Comparison of ENCODE assay signal across 15 cellular contexts in the genomic region with DNA sequence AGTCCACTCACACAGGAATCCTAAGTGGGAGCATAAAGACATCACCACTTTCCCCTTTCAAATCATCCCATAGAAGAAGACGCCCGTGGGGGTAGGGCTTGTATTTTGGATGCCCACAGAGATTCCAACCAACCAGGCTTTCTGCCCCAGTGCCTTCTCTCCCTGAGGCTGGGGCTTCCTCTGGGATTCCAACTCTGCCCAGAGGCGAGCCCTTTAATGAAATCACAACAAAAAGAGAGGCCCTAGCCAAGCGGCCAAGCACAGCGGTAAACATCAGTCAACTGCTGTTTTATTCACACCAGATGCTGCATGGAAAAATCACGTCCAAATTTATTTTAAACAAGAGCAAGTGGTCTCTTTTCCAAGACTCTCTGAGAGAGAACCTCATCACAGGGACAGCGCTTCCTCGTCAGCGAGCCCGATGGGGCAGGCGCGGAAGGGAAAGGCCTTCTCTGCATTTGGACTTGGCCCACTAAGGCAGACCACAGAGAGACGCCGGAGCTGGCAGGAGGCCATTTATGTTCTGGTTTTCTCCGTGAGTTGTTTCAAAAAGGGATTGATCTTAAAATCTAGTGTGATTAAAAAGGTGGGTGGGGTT. TPM values are rescaled to one million over a fixed set of nuclear protein-coding genes. Genes with fewer than 3 reads are reported as not detected.
A peak's percentile ranks its signal among the peaks of the same experiment; 100 is the strongest.
DNase-seq lines count a peak whose midpoint lies in the region; TF ChIP-seq lines count a peak whose summit lies in the region.
"Had no signal": no experiment of that assay in that cellular context is flagged by ENCODE, and none has a peak within 500 bp of the region (broad histone marks: within the 10 kb centered on the region; RNA-seq: fewer than 3 reads in every experiment).

No MANE protein-coding gene starts in this region.

- no peak overlapping the region for H3K4me3 Mint-ChIP-seq in activated T-helper 1 cell treated with anti-CD3 and anti-CD28 coated beads, Interleukin-12 subunit alpha, Interleukin-12 subunit beta, Interleukin-2, Interleukin-4 antibody, amounts not matched to agents 30 ng/mL and 10 ng/mL and 1 ng/mL, durations not matched to agents 14 hours and 24 hours and 36 hours
- H3K4me3 Mint-ChIP-seq: activated naive CD8-positive, alpha-beta T cell treated with anti-CD3 and anti-CD28 coated beads, Interleukin-2, amount 10 ng/mL, durations not matched to agents 7 days and 5 days; B cell had no signal

- H3K27me3 ChIP-seq in adipocyte (replicated peaks; ENCODE audit: control insufficient read depth, insufficient read depth, low read length) (peaks cover 19% of the 10 kb centered on the region), sigmoid colon (no peaks in the 10 kb centered on the region)

- H3K27ac ChIP-seq in sigmoid colon = peak overlapping the region; percentile 71 to 77 (median 76)
- H3K27ac ChIP-seq in caudate nucleus (ENCODE audit: low read depth, low read length) = no peak overlapping the region

- TF ChIP-seq POLR2A in sigmoid colon (IDR thresholded peaks at IDR 0.05) = no peak

- intact Hi-C loops in sigmoid colon (cut with DNase I) = no loop called here
- intact Hi-C loops in activated T-helper 1 cell treated with anti-CD3 and anti-CD28 coated beads, Interleukin-12 subunit alpha, Interleukin-12 subunit beta, Interleukin-2, Interleukin-4 antibody, amounts not matched to agents 30 ng/mL and 10 ng/mL and 1 ng/mL, durations not matched to agents 14 hours and 24 hours and 36 hours (cut with micrococcal nuclease) = no loop called here

- H3K9me3 ChIP-seq in adipocyte (ENCODE audit: control insufficient read depth, low read length) (no peaks in the 10 kb centered on the region), sigmoid colon (no peaks in the 10 kb centered on the region)

- H3K36me3 Mint-ChIP-seq in activated T-helper 1 cell treated with anti-CD3 and anti-CD28 coated beads, Interleukin-12 subunit alpha, Interleukin-12 subunit beta, Interleukin-2, Interleukin-4 antibody, amounts not matched to agents 30 ng/mL and 10 ng/mL and 1 ng/mL, durations not matched to agents 14 hours and 24 hours and 36 hours (ENCODE audit: low read depth) = no peaks in the 10 kb centered on the region
- H3K36me3 Mint-ChIP-seq: activated naive CD8-positive, alpha-beta T cell treated with anti-CD3 and anti-CD28 coated beads, Interleukin-2, amount 10 ng/mL, durations not matched to agents 7 days and 5 days had no signal

- no peak for TF ChIP-seq EP300 in sigmoid colon (IDR thresholded peaks at IDR 0.05)

- H3K4me1 ChIP-seq in adipocyte (ENCODE audit: control insufficient read depth, insufficient read depth, low read length) (peaks cover 8% of the 10 kb centered on the region), sigmoid colon (peaks cover 0 to 18% (median 16%) of the 10 kb centered on the region in 4 donors)

- H3K27ac Mint-ChIP-seq in activated T-helper 1 cell treated with anti-CD3 and anti-CD28 coated beads, Interleukin-12 subunit alpha, Interleukin-12 subunit beta, Interleukin-2, Interleukin-4 antibody, amounts not matched to agents 30 ng/mL and 10 ng/mL and 1 ng/mL, durations not matched to agents 14 hours and 24 hours and 36 hours = no peak overlapping the region
- H3K27ac Mint-ChIP-seq: activated naive CD8-positive, alpha-beta T cell treated with anti-CD3 and anti-CD28 coated beads, Interleukin-2, amount 10 ng/mL, durations not matched to agents 7 days and 5 days; B cell had no signal

- no peaks in the 10 kb centered on the region for H3K9me3 Mint-ChIP-seq in activated T-helper 1 cell treated with anti-CD3 and anti-CD28 coated beads, Interleukin-12 subunit alpha, Interleukin-12 subunit beta, Interleukin-2, Interleukin-4 antibody, amounts not matched to agents 30 ng/mL and 10 ng/mL and 1 ng/mL, durations not matched to agents 14 hours and 24 hours and 36 hours
- H3K9me3 Mint-ChIP-seq: activated naive CD8-positive, alpha-beta T cell treated with anti-CD3 and anti-CD28 coated beads, Interleukin-2, amount 10 ng/mL, durations not matched to agents 7 days and 5 days had no signal

- H3K36me3 ChIP-seq in adipocyte (ENCODE audit: control insufficient read depth, insufficient read depth, low read length, severe bottlenecking) (no peaks in the 10 kb centered on the region), sigmoid colon (no peaks in the 10 kb centered on the region)

- TF ChIP-seq CTCF in fibroblast of the aortic adventitia (IDR thresholded peaks at IDR 0.05; ENCODE audit: insufficient read depth, low read length) (no peak), sigmoid colon (IDR thresholded peaks at IDR 0.05) (no peak)

- 77 to 84% methylated on average over 15 of the region's 15 CpGs for WGBS in sigmoid colon, 2 donors

- DNase-seq in AG20443 (ENCODE audit: low spot score) (peak; percentile 67), adipocyte (ENCODE audit: low read depth) (peak; percentile 74), fibroblast of the aortic adventitia (ENCODE audit: low read depth) (peak; percentile 63), sigmoid colon (peak; percentile 83), HPDE6-E6E7 (ENCODE audit: extremely low spot score) (no peak), caudate nucleus (lab: John Stamatoyannopoulos, UW) (no peak)
- DNase-seq in stimulated activated CD4-positive, alpha-beta T cell treated with anti-CD3 and anti-CD28 coated beads, Interleukin-2, amount 100 ng/mL, for 48 hours = no peak
- DNase-seq in activated T-helper 1 cell treated with anti-CD3 and anti-CD28 coated beads, Interleukin-12 subunit alpha, Interleukin-12 subunit beta, Interleukin-2, Interleukin-4 antibody, amounts not matched to agents 30 ng/mL and 10 ng/mL and 1 ng/mL, durations not matched to agents 14 hours and 24 hours and 36 hours (ENCODE audit: low spot score) = no peak
- DNase-seq: activated naive CD8-positive, alpha-beta T cell treated with anti-CD3 and anti-CD28 coated beads, Interleukin-2, amount 10 ng/mL, durations not matched to agents 7 days and 5 days; dermis blood vessel endothelial cell; kidney; NCI-H1436; OCI-M1 had no signal

- peak overlapping the region; percentile 9 for H3K4me3 ChIP-seq in adipocyte (ENCODE audit: low read length)
- no peak overlapping the region for H3K4me3 ChIP-seq in fibroblast of the aortic adventitia (ENCODE audit: low read depth, low read length)
- H3K4me3 ChIP-seq in sigmoid colon = peak overlapping the region in 3 of 4 donors; percentile 3 to 8 (median 7)
- H3K4me3 ChIP-seq: K562 had no signal

- peak overlapping the region; percentile 21 for H3K9ac ChIP-seq in adipocyte (ENCODE audit: low read length)

- H3K27me3 Mint-ChIP-seq in activated T-helper 1 cell treated with anti-CD3 and anti-CD28 coated beads, Interleukin-12 subunit alpha, Interleukin-12 subunit beta, Interleukin-2, Interleukin-4 antibody, amounts not matched to agents 30 ng/mL and 10 ng/mL and 1 ng/mL, durations not matched to agents 14 hours and 24 hours and 36 hours (ENCODE audit: insufficient read depth) = no peaks in the 10 kb centered on the region

- H3K4me1 Mint-ChIP-seq in activated T-helper 1 cell treated with anti-CD3 and anti-CD28 coated beads, Interleukin-12 subunit alpha, Interleukin-12 subunit beta, Interleukin-2, Interleukin-4 antibody, amounts not matched to agents 30 ng/mL and 10 ng/mL and 1 ng/mL, durations not matched to agents 14 hours and 24 hours and 36 hours (ENCODE audit: low read depth) = no peaks in the 10 kb centered on the region
- H3K4me1 Mint-ChIP-seq: activated naive CD8-positive, alpha-beta T cell treated with anti-CD3 and anti-CD28 coated beads, Interleukin-2, amount 10 ng/mL, durations not matched to agents 7 days and 5 days had no signal

RNA-seq across cellular contexts. Expression of gene ADPRHL1, which starts 31.5 kb away (rescaled TPM):
- total RNA-seq in fibroblast of the aortic adventitia (ENCODE audit: low replicate concordance) (2.4 and 2.8 TPM in 2 replicates), sigmoid colon (1 to 10 TPM; 2.3 to 7.8 (median 4.5) TPM)
- polyA plus RNA-seq in sigmoid colon = 1 to 10 TPM; 1.2 to 4.9 (median 4.2) TPM
- total RNA-seq in activated T-helper 1 cell treated with anti-CD3 and anti-CD28 coated beads, Interleukin-12 subunit alpha, Interleukin-12 subunit beta, Interleukin-2, Interleukin-4 antibody, amounts not matched to agents 30 ng/mL and 10 ng/mL and 1 ng/mL, durations not matched to agents 14 hours and 24 hours and 36 hours = 0.32 and 0.62 TPM in 2 replicates

RNA-seq across cellular contexts. Expression of gene GRTP1, which starts 57.8 kb away (rescaled TPM):
- total RNA-seq in fibroblast of the aortic adventitia (ENCODE audit: low replicate concordance) (1.9 and 5.2 TPM in 2 replicates), sigmoid colon (1 to 10 TPM; 6.7 to 9.9 (median 8.3) TPM)
- polyA plus RNA-seq in sigmoid colon = 10 to 100 TPM; 29.3 to 52.5 (median 39.6) TPM
- total RNA-seq in activated T-helper 1 cell treated with anti-CD3 and anti-CD28 coated beads, Interleukin-12 subunit alpha, Interleukin-12 subunit beta, Interleukin-2, Interleukin-4 antibody, amounts not matched to agents 30 ng/mL and 10 ng/mL and 1 ng/mL, durations not matched to agents 14 hours and 24 hours and 36 hours = not detected in 2 replicates
- total RNA-seq: activated naive CD8-positive, alpha-beta T cell treated with anti-CD3 and anti-CD28 coated beads, Interleukin-2, amount 10 ng/mL, durations not matched to agents 7 days and 5 days; B cell had no signal

Comparison
In these comparisons a context has a peak if more than half of its experiments do, and no peak if none do; other contexts are left out.
1. DNase-seq: peak in AG20443 (single experiment), adipocyte (single experiment), fibroblast of the aortic adventitia (single experiment) and sigmoid colon (single experiment); none in HPDE6-E6E7 (single experiment), caudate nucleus (0 of 61), stimulated activated CD4-positive, alpha-beta T cell treated with anti-CD3 and anti-CD28 coated beads, Interleukin-2, amount 100 ng/mL, for 48 hours (0 of 2) and activated T-helper 1 cell treated with anti-CD3 and anti-CD28 coated beads, Interleukin-12 subunit alpha, Interleukin-12 subunit beta, Interleukin-2, Interleukin-4 antibody, amounts not matched to agents 30 ng/mL and 10 ng/mL and 1 ng/mL, durations not matched to agents 14 hours and 24 hours and 36 hours (single experiment).